In genomic region chr12:112303004-112303403, GRCh38 we compare ENCODE assay signal across 8 cellular contexts.
DNase-seq lines count a peak whose midpoint lies in the region; ATAC-seq, FAIRE-seq and TF ChIP-seq lines count a peak whose summit lies in the region.

No MANE protein-coding gene starts in this region.

- intact Hi-C loops in esophagus muscularis mucosa (cut with DNase I): no loop called here

- TF ChIP-seq CTCF in D721Med (IDR thresholded peaks at IDR 0.05; ENCODE audit: insufficient read depth, missing control alignments) (no peak), esophagus muscularis mucosa (IDR thresholded peaks at IDR 0.05) (no peak)

- peak; percentile 46 for DNase-seq in AG08395 (ENCODE audit: low spot score)
- peak; percentile 14 for DNase-seq in activated CD8-positive, alpha-beta memory T cell treated with anti-CD3 and anti-CD28 coated beads, Interleukin-2, amount 50 U/mL, for 24 hours (ENCODE audit: extremely low read depth)
- DNase-seq in iris pigment epithelial cell (ENCODE audit: low read depth): peak; percentile 92
- DNase-seq in D721Med (ENCODE audit: insufficient read length, low spot score): no peak
- DNase-seq in esophagus muscularis mucosa (ENCODE audit: extremely low spot score): no peak
- DNase-seq in NCI-H446 treated with DMSO at 0.1 percent for 48 hours (lab: John Stamatoyannopoulos, UW): no peak

- no peak for FAIRE-seq in D721Med (lab: Jason Lieb, UNC)

- H3K36me3 ChIP-seq in esophagus muscularis mucosa: peaks cover 15 to 48% (median 31%) of the 10 kb centered on the region in 4 donors

- H3K4me3 ChIP-seq in esophagus muscularis mucosa: no peak overlapping the region

- TF ChIP-seq EP300 in esophagus muscularis mucosa (IDR thresholded peaks at IDR 0.05): no peak

- H3K27me3 ChIP-seq in esophagus muscularis mucosa: no peaks in the 10 kb centered on the region

- no peak overlapping the region for H3K27ac ChIP-seq in esophagus muscularis mucosa (replicated peaks in 1 of 4)

- 60% methylated on average over 3 of the region's 3 CpGs for WGBS in esophagus muscularis mucosa

- no peaks in the 10 kb centered on the region for H3K9me3 ChIP-seq in esophagus muscularis mucosa

- TF ChIP-seq POLR2A in esophagus muscularis mucosa (IDR thresholded peaks at IDR 0.05; ENCODE audit: low read depth): no peak

- H3K4me1 ChIP-seq in esophagus muscularis mucosa: peaks cover 0 to 20% (median 15%) of the 10 kb centered on the region in 4 donors

- ATAC-seq in GM19455 (IDR thresholded peaks at IDR 0.05; ENCODE audit: unreplicated experiment) (peak; percentile 98), HG03558 (IDR thresholded peaks at IDR 0.05; ENCODE audit: extremely low read depth, unreplicated experiment) (peak; percentile 97)

Comparison
In these comparisons a context has a peak if more than half of its experiments do, and no peak if none do; other contexts are left out.
1. DNase-seq: peak in AG08395 (single experiment), activated CD8-positive, alpha-beta memory T cell treated with anti-CD3 and anti-CD28 coated beads, Interleukin-2, amount 50 U/mL, for 24 hours (single experiment) and iris pigment epithelial cell (single experiment); none in D721Med (single experiment), esophagus muscularis mucosa (single experiment) and NCI-H446 treated with DMSO at 0.1 percent for 48 hours (single experiment).